ENCODE assay signal across 19 cellular contexts in the genomic region with DNA sequence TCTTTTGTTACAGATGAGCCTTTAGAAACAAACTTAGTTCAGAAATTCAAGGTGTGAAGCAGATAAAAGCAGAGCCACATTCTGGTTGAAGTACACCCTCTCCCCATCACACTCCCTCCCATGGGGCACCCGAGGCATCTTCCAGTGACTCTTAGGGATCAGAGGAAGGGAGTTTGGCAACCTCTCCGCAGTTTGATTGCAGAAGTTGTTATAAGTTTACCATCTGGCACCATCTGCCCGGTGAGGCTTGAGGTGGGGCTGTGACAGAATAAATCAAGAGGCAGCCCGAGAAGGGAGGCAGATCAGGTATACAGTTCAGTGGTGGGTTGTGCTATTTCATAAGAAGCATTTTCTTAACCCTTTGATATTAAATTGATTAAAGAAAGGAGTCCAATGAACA.
DNase-seq lines count a peak whose midpoint lies in the region; ATAC-seq and TF ChIP-seq lines count a peak whose summit lies in the region.
"Had no signal": no experiment of that assay in that cellular context is flagged by ENCODE, and none has a peak within 500 bp of the region (broad histone marks: within the 10 kb centered on the region; RNA-seq: fewer than 3 reads in every experiment).

No MANE protein-coding gene starts in this region.

- no peaks in the 10 kb centered on the region for H3K79me2 ChIP-seq in GM23338 (replicated peaks; ENCODE audit: insufficient read depth)

- intact Hi-C loops in transverse colon (cut with DNase I; ENCODE audit: low total_unique reads): no loop called here

- POLR2A ChIA-PET in T-cell (lab: Charles Lee): interaction anchor here in 1 of 2 donors (0.6 kb wide), 1 partner anchor 92 kb away, joined by 3 read pairs; no protein-coding TSS in a partner anchor

- H3K4me1 ChIP-seq in GM23338 (ENCODE audit: insufficient read depth): peaks cover 18% of the 10 kb centered on the region
- H3K4me1 ChIP-seq in transverse colon: peaks cover 0 to 10% (median 0%) of the 10 kb centered on the region in 4 donors
- H3K4me1 ChIP-seq: Caco-2 had no signal

- no peaks in the 10 kb centered on the region for H3F3A ChIP-seq in GM23338 (replicated peaks; ENCODE audit: low read depth)

- TF ChIP-seq POLR2A in transverse colon (IDR thresholded peaks at IDR 0.05): no peak

- no peak overlapping the region for H3K4me3 ChIP-seq in GM23338
- no peak overlapping the region for H3K4me3 ChIP-seq in WERI-Rb-1 (ENCODE audit: low read depth, low read length)
- H3K4me3 ChIP-seq in transverse colon: no peak overlapping the region
- H3K4me3 ChIP-seq: MG63 had no signal

- H3K9me3 ChIP-seq in WERI-Rb-1 (ENCODE audit: severe bottlenecking) (no peaks in the 10 kb centered on the region), transverse colon (no peaks in the 10 kb centered on the region)
- H3K9me3 ChIP-seq: Caco-2, MG63 had no signal

- H3K4me1 Mint-ChIP-seq in GM23338 (peaks cover 25% of the 10 kb centered on the region), T-cell (no peaks in the 10 kb centered on the region)
- H3K4me1 Mint-ChIP-seq in activated naive CD8-positive, alpha-beta T cell treated with anti-CD3 and anti-CD28 coated beads for 36 hours: no peaks in the 10 kb centered on the region

- in situ Hi-C loops in transverse colon (cut with MboI; ENCODE audit: low pct_ligation_motif_present in 1 of 4, low pct_unique_long_range_greater_than_20kb in 1 of 4, low sequenced_read_pairs in 3 of 4): no loop called here

- WGBS in transverse colon (ENCODE audit: low coverage in 1 of 2), 2 donors: 24% methylated on average over 4 of the region's 4 CpGs; no CpG with 5 or more reads in 1 of the 2 donors

- 0 out of 2 replicates have a peak overlapping the region, but pooled peaks have one; percentile 52 for H2AFZ ChIP-seq in GM23338

- H3K36me3 ChIP-seq in GM23338 (ENCODE audit: insufficient read depth) (no peaks in the 10 kb centered on the region), WERI-Rb-1 (no peaks in the 10 kb centered on the region), transverse colon (no peaks in the 10 kb centered on the region)
- H3K36me3 ChIP-seq: MG63 had no signal

- H3K27ac ChIP-seq in GM23338 (ENCODE audit: low read depth) (no peak overlapping the region), WERI-Rb-1 (no peak overlapping the region), transverse colon (no peak overlapping the region)
- H3K27ac ChIP-seq: C4-2B had no signal

- H3K4me2 ChIP-seq in GM23338: no peak overlapping the region

- TF ChIP-seq EP300 in transverse colon (IDR thresholded peaks at IDR 0.05; ENCODE audit: low read depth): no peak

- H3K4me3 Mint-ChIP-seq in GM23338 (no peak overlapping the region), T-cell (no peak overlapping the region)
- no peak overlapping the region for H3K4me3 Mint-ChIP-seq in activated naive CD8-positive, alpha-beta T cell treated with anti-CD3 and anti-CD28 coated beads for 36 hours
- H3K4me3 Mint-ChIP-seq: CD8-positive, alpha-beta T cell; T-helper 2 cell treated with Interferon-gamma antibody and Interleukin-4, amounts not matched to agents 5 μg/mL and 100 μg/mL, for 36 hours had no signal

- H3K27ac Mint-ChIP-seq in GM23338 (no peak overlapping the region), T-cell (no peak overlapping the region)
- no peak overlapping the region for H3K27ac Mint-ChIP-seq in activated naive CD8-positive, alpha-beta T cell treated with anti-CD3 and anti-CD28 coated beads for 36 hours
- H3K27ac Mint-ChIP-seq: CD8-positive, alpha-beta T cell; T-helper 2 cell treated with Interferon-gamma antibody and Interleukin-4, amounts not matched to agents 5 μg/mL and 100 μg/mL, for 36 hours had no signal

- H3K9me3 Mint-ChIP-seq in GM23338: no peaks in the 10 kb centered on the region
- H3K9me3 Mint-ChIP-seq in T-cell: no peaks in the 10 kb centered on the region
- no peaks in the 10 kb centered on the region for H3K9me3 Mint-ChIP-seq in activated naive CD8-positive, alpha-beta T cell treated with anti-CD3 and anti-CD28 coated beads for 36 hours
- H3K9me3 Mint-ChIP-seq: CD8-positive, alpha-beta T cell; T-helper 2 cell treated with Interferon-gamma antibody and Interleukin-4, amounts not matched to agents 5 μg/mL and 100 μg/mL, for 36 hours had no signal

- CTCF ChIA-PET in T-cell (lab: Charles Lee): no interaction called here

- no peak for DNase-seq in GM23338 (ENCODE audit: low spot score)
- DNase-seq in NCI-H446 treated with DMSO at 0.1 percent for 48 hours (lab: John Stamatoyannopoulos, UW): peak; percentile 56
- peak; percentile 35 for DNase-seq in WERI-Rb-1
- DNase-seq in transverse colon: peak; percentile 28
- DNase-seq in MV-4-11 (lab: John Stamatoyannopoulos, UW): no peak
- no peak for DNase-seq in T-cell
- DNase-seq in activated naive CD8-positive, alpha-beta T cell treated with anti-CD3 and anti-CD28 coated beads for 36 hours: no peak
- DNase-seq: Caco-2; CD8-positive, alpha-beta T cell; DMS153; IMR-90; KG1; MG63; NCI-H2081; T-helper 1 cell had no signal

- H3K27me3 Mint-ChIP-seq in GM23338 (ENCODE audit: insufficient read depth, low read depth, poor library complexity): peaks cover 6% of the 10 kb centered on the region
- H3K27me3 Mint-ChIP-seq in T-cell: no peaks in the 10 kb centered on the region
- H3K27me3 Mint-ChIP-seq in activated naive CD8-positive, alpha-beta T cell treated with anti-CD3 and anti-CD28 coated beads for 36 hours: no peaks in the 10 kb centered on the region

- no peaks in the 10 kb centered on the region for H4K20me1 ChIP-seq in GM23338 (replicated peaks; ENCODE audit: insufficient read depth)

- H3K36me3 Mint-ChIP-seq in GM23338 (ENCODE audit: low read depth) (no peaks in the 10 kb centered on the region), T-cell (no peaks in the 10 kb centered on the region)
- H3K36me3 Mint-ChIP-seq in activated naive CD8-positive, alpha-beta T cell treated with anti-CD3 and anti-CD28 coated beads for 36 hours: no peaks in the 10 kb centered on the region
- H3K36me3 Mint-ChIP-seq: CD8-positive, alpha-beta T cell had no signal

- H3K27me3 ChIP-seq in GM23338 (ENCODE audit: insufficient read depth) (no peaks in the 10 kb centered on the region), WERI-Rb-1 (ENCODE audit: insufficient read depth, low read depth, severe bottlenecking) (no peaks in the 10 kb centered on the region), transverse colon (no peaks in the 10 kb centered on the region)
- H3K27me3 ChIP-seq: MG63 had no signal

- no peaks in the 10 kb centered on the region for H3K9me2 ChIP-seq in GM23338 (ENCODE audit: insufficient read depth)

- ATAC-seq in GM23338 (no peak), T-cell (replicated peaks in 1 of 4) (no peak)
- ATAC-seq: CD8-positive, alpha-beta T cell; HCT116; SK-N-SH treated with all-trans-retinoic acid at 6 μM for 48 hours had no signal

- no peak for TF ChIP-seq CTCF in GM23338 (conservative IDR thresholded peaks at IDR 0.05; ENCODE audit: low read depth in 2 of 2)
- TF ChIP-seq CTCF in WERI-Rb-1 (IDR thresholded peaks at IDR 0.05; ENCODE audit: low read depth, low read length): no peak
- TF ChIP-seq CTCF in transverse colon (IDR thresholded peaks at IDR 0.05): no peak

TF ChIP-seq in GM23338, 12 proteins besides CTCF, POLR2A, EP300 and RAD21:
- no peak for TF ChIP-seq ZNF331 (CRISPR knock-in tag; IDR thresholded peaks at IDR 0.05; ENCODE audit: low read depth)
- no peak for TF ChIP-seq CREB1 (CRISPR knock-in tag; IDR thresholded peaks at IDR 0.05; ENCODE audit: low read depth)
- no peak for TF ChIP-seq ZNF114 (CRISPR knock-in tag; IDR thresholded peaks at IDR 0.05)
- TF ChIP-seq EZH2 (IDR thresholded peaks at IDR 0.05; ENCODE audit: low read depth, unreplicated experiment): no peak
- TF ChIP-seq EZH2phosphoT487 (IDR thresholded peaks at IDR 0.05; ENCODE audit: unreplicated experiment): no peak
- TF ChIP-seq NANOG (IDR thresholded peaks at IDR 0.05; ENCODE audit: borderline replicate concordance): no peak
- TF ChIP-seq JUNB (IDR thresholded peaks at IDR 0.05; ENCODE audit: unreplicated experiment): no peak

Comparison
In these comparisons a context has a peak if more than half of its experiments do, and no peak if none do; other contexts are left out.
1. DNase-seq: peak in NCI-H446 treated with DMSO at 0.1 percent for 48 hours (single experiment), WERI-Rb-1 (single experiment) and transverse colon (single experiment); none in GM23338 (single experiment), MV-4-11 (single experiment), T-cell (0 of 34) and activated naive CD8-positive, alpha-beta T cell treated with anti-CD3 and anti-CD28 coated beads for 36 hours (single experiment).